In the genomic region with DNA sequence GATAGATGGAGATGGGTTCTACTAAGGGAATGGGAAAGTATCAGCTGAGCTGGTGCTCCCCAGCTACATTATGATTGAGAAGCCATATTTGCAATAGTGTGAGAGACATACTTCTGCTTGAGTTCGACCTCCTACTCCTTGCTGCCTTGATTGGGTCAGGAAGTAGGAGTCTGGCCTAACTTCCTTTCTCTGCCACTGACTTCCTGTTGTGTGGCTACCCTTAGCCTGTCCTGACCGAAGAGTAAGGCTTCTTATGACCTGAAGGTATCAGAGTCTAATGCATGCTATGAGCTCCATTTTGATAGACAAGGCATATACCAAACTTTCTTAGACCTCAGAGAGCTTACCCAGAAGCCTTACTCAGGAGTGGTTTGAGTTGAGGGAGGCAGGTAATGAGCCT, we compare ENCODE assay signal across 17 cellular contexts.
DNase-seq lines count a peak whose midpoint lies in the region; ATAC-seq lines count a peak whose summit lies in the region.
"Had no signal": no experiment of that assay in that cellular context is flagged by ENCODE, and none has a peak within 500 bp of the region (broad histone marks: within the 10 kb centered on the region; RNA-seq: fewer than 3 reads in every experiment).

No MANE protein-coding gene starts in this region.

- H3K27me3 ChIP-seq in BLaER1 = no peaks in the 10 kb centered on the region

- no peak overlapping the region for H3K4me3 ChIP-seq in BLaER1
- H3K4me3 ChIP-seq: psoas muscle had no signal

- peak; percentile 39 for DNase-seq in NOMO-1 treated with dmso at 0.1 percent for 144 hours (lab: John Stamatoyannopoulos, UW; ENCODE audit: unreplicated experiment)
- DNase-seq in central memory CD8-positive, alpha-beta T cell (ENCODE audit: low spot score in 2 of 2) = no peak
- no peak for DNase-seq in NCI-H748 treated with DMSO at 0.1 percent for 48 hours (lab: John Stamatoyannopoulos, UW)
- no peak for DNase-seq in activated CD4-positive, alpha-beta T cell treated with anti-CD3 and anti-CD28 coated beads, Interleukin-2, amount 50 U/mL, for 4 hours
- no peak for DNase-seq in putamen (ENCODE audit: low spot score)
- DNase-seq: H9, hypothalamus, NCI-H1092, NCI-H524 treated with DMSO at 0.1 percent for 48 hours, psoas muscle, SK-N-SH, trophoblast cell had no signal

- peak overlapping the region; percentile 44 for H3K27ac ChIP-seq in BLaER1
- H3K27ac ChIP-seq: psoas muscle had no signal

- H3K27ac Mint-ChIP-seq in central memory CD8-positive, alpha-beta T cell (ENCODE audit: low read depth) = peak overlapping the region; percentile 64
- H3K27ac Mint-ChIP-seq: B cell, brain, H9 had no signal

- peaks cover 53% of the 10 kb centered on the region for H3K4me1 ChIP-seq in BLaER1
- H3K4me1 ChIP-seq: psoas muscle had no signal

- peaks cover 8% of the 10 kb centered on the region for H3K9me3 Mint-ChIP-seq in central memory CD8-positive, alpha-beta T cell

- no peaks in the 10 kb centered on the region for H3K27me3 Mint-ChIP-seq in central memory CD8-positive, alpha-beta T cell
- H3K27me3 Mint-ChIP-seq: B cell, brain had no signal

- peaks cover 34% of the 10 kb centered on the region for H3K9me3 ChIP-seq in BLaER1
- H3K9me3 ChIP-seq: SK-N-SH had no signal

- peaks cover 34% of the 10 kb centered on the region for H3K36me3 Mint-ChIP-seq in central memory CD8-positive, alpha-beta T cell (ENCODE audit: insufficient read depth)

- H3K4me3 Mint-ChIP-seq in central memory CD8-positive, alpha-beta T cell = peak overlapping the region; percentile 49
- H3K4me3 Mint-ChIP-seq: B cell, brain, H9 had no signal

- peaks cover 77% of the 10 kb centered on the region for H3K36me3 ChIP-seq in BLaER1

- ATAC-seq in GM18909 (IDR thresholded peaks at IDR 0.05; ENCODE audit: poor library complexity, unreplicated experiment) (peak; percentile 70), GM21528 (IDR thresholded peaks at IDR 0.05; ENCODE audit: low FRiP score, unreplicated experiment) (no peak)
- ATAC-seq in central memory CD8-positive, alpha-beta T cell (replicated peaks; ENCODE audit: extremely low read depth, poor library complexity, severe bottlenecking) = peak; percentile 29
- ATAC-seq: psoas muscle had no signal

- peak overlapping the region; percentile 62 for H3K4me2 ChIP-seq in BLaER1
- H3K4me2 ChIP-seq: SK-N-SH had no signal

- no peak overlapping the region for H3K9ac ChIP-seq in BLaER1
- H3K9ac ChIP-seq: SK-N-SH had no signal

- peaks cover 56% of the 10 kb centered on the region for H3K4me1 Mint-ChIP-seq in central memory CD8-positive, alpha-beta T cell
- H3K4me1 Mint-ChIP-seq: brain had no signal

- no peaks in the 10 kb centered on the region for H4K20me1 ChIP-seq in BLaER1
